1 cellular context compared by ENCODE assay signal in genomic region chr6:36765943-36766648, GRCh38.
TF ChIP-seq lines count a peak whose summit lies in the region.

No MANE protein-coding gene starts in this region.

TF ChIP-seq in K562, 482 proteins besides CTCF, POLR2A, EP300 and RAD21 (continued from another document and continues in another):
- TF ChIP-seq TAF1 (IDR thresholded peaks at IDR 0.05; ENCODE audit: control insufficient read depth, extremely low read depth, insufficient read depth, low read length, severe bottlenecking) (no peak), MTA2 (IDR thresholded peaks at IDR 0.05; ENCODE audit: low read depth) (no peak), TEAD4 (IDR thresholded peaks at IDR 0.05; ENCODE audit: low read length) (0 out of 2 replicates have a peak, but pooled peaks have one; percentile 16), TEAD4 (CRISPR knock-in tag; IDR thresholded peaks at IDR 0.05; ENCODE audit: borderline replicate concordance) (no peak), MAFF (IDR thresholded peaks at IDR 0.05; ENCODE audit: low read length) (no peak), HEY1 (CRISPR knock-in tag; IDR thresholded peaks at IDR 0.05; ENCODE audit: borderline replicate concordance) (no peak), EHMT2 (IDR thresholded peaks at IDR 0.05) (no peak), SMAD1 (IDR thresholded peaks at IDR 0.05; ENCODE audit: low read depth, low read length, partially characterized antibody) (no peak), PRMT5 (CRISPR knock-in tag; IDR thresholded peaks at IDR 0.05) (no peak), ELF2 (CRISPR knock-in tag; IDR thresholded peaks at IDR 0.05) (no peak), L3MBTL2 (IDR thresholded peaks at IDR 0.05) (peak; percentile 35), HMG20B (CRISPR knock-in tag; IDR thresholded peaks at IDR 0.05) (no peak), ZBTB7A (IDR thresholded peaks at IDR 0.05; ENCODE audit: borderline replicate concordance, control insufficient read depth, low read depth, low read length) (no peak), ZNF445 (CRISPR knock-in tag; IDR thresholded peaks at IDR 0.05; ENCODE audit: low read depth) (no peak), ZNF143 (CRISPR knock-in tag; IDR thresholded peaks at IDR 0.05) (no peak), ERF (CRISPR knock-in tag; IDR thresholded peaks at IDR 0.05) (no peak), ZC3H11A (IDR thresholded peaks at IDR 0.05; ENCODE audit: low read depth, low read length) (no peak), PYGO2 (tag; IDR thresholded peaks at IDR 0.05) (no peak), ZC3H4 (CRISPR knock-in tag; IDR thresholded peaks at IDR 0.05; ENCODE audit: borderline replicate concordance) (no peak), ZNF274 (IDR thresholded peaks at IDR 0.05; ENCODE audit: borderline replicate concordance, low read depth, low read length) (no peak), SAFB (IDR thresholded peaks at IDR 0.05; ENCODE audit: borderline replicate concordance, low read depth, low read length) (no peak), IRF9 (tag; IDR thresholded peaks at IDR 0.05) (no peak), ZNF398 (CRISPR knock-in tag; IDR thresholded peaks at IDR 0.05) (no peak), TFAP4 (CRISPR knock-in tag; IDR thresholded peaks at IDR 0.05; ENCODE audit: borderline replicate concordance) (peak; percentile 57; the same call in 1 of the 2 replicates), CBX3 (IDR thresholded peaks at IDR 0.05; ENCODE audit: borderline replicate concordance in 1 of 2, low read length in 2 of 2) (0 out of 3 replicates have a peak, but pooled peaks of 1 of the 2 experiments have one; percentile 53), USF1 (CRISPR knock-in tag; IDR thresholded peaks at IDR 0.05) (no peak), KLF13 (tag; IDR thresholded peaks at IDR 0.05; ENCODE audit: borderline replicate concordance, low read depth) (no peak), SMARCC2 (IDR thresholded peaks at IDR 0.05; ENCODE audit: low read depth) (no peak), ZNF740 (CRISPR knock-in tag; IDR thresholded peaks at IDR 0.05) (peak; percentile 55; the same call in 1 of the 2 replicates), ZNF740 (tag; IDR thresholded peaks at IDR 0.05) (no peak)
- TF ChIP-seq, protein P1, sequence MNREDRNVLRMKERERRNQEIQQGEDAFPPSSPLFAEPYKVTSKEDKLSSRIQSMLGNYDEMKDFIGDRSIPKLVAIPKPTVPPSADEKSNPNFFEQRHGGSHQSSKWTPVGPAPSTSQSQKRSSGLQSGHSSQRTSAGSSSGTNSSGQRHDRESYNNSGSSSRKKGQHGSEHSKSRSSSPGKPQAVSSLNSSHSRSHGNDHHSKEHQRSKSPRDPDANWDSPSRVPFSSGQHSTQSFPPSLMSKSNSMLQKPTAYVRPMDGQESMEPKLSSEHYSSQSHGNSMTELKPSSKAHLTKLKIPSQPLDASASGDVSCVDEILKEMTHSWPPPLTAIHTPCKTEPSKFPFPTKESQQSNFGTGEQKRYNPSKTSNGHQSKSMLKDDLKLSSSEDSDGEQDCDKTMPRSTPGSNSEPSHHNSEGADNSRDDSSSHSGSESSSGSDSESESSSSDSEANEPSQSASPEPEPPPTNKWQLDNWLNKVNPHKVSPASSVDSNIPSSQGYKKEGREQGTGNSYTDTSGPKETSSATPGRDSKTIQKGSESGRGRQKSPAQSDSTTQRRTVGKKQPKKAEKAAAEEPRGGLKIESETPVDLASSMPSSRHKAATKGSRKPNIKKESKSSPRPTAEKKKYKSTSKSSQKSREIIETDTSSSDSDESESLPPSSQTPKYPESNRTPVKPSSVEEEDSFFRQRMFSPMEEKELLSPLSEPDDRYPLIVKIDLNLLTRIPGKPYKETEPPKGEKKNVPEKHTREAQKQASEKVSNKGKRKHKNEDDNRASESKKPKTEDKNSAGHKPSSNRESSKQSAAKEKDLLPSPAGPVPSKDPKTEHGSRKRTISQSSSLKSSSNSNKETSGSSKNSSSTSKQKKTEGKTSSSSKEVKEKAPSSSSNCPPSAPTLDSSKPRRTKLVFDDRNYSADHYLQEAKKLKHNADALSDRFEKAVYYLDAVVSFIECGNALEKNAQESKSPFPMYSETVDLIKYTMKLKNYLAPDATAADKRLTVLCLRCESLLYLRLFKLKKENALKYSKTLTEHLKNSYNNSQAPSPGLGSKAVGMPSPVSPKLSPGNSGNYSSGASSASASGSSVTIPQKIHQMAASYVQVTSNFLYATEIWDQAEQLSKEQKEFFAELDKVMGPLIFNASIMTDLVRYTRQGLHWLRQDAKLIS (CRISPR knock-in tag; IDR thresholded peaks at IDR 0.05): no peak
- TF ChIP-seq, protein P2, sequence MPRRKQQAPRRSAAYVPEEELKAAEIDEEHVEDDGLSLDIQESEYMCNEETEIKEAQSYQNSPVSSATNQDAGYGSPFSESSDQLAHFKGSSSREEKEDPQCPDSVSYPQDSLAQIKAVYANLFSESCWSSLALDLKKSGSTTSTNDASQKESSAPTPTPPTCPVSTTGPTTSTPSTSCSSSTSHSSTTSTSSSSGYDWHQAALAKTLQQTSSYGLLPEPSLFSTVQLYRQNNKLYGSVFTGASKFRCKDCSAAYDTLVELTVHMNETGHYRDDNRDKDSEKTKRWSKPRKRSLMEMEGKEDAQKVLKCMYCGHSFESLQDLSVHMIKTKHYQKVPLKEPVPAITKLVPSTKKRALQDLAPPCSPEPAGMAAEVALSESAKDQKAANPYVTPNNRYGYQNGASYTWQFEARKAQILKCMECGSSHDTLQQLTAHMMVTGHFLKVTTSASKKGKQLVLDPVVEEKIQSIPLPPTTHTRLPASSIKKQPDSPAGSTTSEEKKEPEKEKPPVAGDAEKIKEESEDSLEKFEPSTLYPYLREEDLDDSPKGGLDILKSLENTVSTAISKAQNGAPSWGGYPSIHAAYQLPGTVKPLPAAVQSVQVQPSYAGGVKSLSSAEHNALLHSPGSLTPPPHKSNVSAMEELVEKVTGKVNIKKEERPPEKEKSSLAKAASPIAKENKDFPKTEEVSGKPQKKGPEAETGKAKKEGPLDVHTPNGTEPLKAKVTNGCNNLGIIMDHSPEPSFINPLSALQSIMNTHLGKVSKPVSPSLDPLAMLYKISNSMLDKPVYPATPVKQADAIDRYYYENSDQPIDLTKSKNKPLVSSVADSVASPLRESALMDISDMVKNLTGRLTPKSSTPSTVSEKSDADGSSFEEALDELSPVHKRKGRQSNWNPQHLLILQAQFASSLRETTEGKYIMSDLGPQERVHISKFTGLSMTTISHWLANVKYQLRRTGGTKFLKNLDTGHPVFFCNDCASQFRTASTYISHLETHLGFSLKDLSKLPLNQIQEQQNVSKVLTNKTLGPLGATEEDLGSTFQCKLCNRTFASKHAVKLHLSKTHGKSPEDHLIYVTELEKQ (CRISPR knock-in tag; IDR thresholded peaks at IDR 0.05): no peak
- TF ChIP-seq, protein P3, sequence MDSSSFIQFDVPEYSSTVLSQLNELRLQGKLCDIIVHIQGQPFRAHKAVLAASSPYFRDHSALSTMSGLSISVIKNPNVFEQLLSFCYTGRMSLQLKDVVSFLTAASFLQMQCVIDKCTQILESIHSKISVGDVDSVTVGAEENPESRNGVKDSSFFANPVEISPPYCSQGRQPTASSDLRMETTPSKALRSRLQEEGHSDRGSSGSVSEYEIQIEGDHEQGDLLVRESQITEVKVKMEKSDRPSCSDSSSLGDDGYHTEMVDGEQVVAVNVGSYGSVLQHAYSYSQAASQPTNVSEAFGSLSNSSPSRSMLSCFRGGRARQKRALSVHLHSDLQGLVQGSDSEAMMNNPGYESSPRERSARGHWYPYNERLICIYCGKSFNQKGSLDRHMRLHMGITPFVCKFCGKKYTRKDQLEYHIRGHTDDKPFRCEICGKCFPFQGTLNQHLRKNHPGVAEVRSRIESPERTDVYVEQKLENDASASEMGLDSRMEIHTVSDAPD (CRISPR knock-in tag; IDR thresholded peaks at IDR 0.05): no peak
- TF ChIP-seq, protein P4, sequence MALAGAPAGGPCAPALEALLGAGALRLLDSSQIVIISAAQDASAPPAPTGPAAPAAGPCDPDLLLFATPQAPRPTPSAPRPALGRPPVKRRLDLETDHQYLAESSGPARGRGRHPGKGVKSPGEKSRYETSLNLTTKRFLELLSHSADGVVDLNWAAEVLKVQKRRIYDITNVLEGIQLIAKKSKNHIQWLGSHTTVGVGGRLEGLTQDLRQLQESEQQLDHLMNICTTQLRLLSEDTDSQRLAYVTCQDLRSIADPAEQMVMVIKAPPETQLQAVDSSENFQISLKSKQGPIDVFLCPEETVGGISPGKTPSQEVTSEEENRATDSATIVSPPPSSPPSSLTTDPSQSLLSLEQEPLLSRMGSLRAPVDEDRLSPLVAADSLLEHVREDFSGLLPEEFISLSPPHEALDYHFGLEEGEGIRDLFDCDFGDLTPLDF (CRISPR knock-in tag; IDR thresholded peaks at IDR 0.05): no peak
- TF ChIP-seq, protein P5, sequence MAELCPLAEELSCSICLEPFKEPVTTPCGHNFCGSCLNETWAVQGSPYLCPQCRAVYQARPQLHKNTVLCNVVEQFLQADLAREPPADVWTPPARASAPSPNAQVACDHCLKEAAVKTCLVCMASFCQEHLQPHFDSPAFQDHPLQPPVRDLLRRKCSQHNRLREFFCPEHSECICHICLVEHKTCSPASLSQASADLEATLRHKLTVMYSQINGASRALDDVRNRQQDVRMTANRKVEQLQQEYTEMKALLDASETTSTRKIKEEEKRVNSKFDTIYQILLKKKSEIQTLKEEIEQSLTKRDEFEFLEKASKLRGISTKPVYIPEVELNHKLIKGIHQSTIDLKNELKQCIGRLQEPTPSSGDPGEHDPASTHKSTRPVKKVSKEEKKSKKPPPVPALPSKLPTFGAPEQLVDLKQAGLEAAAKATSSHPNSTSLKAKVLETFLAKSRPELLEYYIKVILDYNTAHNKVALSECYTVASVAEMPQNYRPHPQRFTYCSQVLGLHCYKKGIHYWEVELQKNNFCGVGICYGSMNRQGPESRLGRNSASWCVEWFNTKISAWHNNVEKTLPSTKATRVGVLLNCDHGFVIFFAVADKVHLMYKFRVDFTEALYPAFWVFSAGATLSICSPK (IDR thresholded peaks at IDR 0.05; ENCODE audit: borderline replicate concordance): no peak
- TF ChIP-seq, protein P6, sequence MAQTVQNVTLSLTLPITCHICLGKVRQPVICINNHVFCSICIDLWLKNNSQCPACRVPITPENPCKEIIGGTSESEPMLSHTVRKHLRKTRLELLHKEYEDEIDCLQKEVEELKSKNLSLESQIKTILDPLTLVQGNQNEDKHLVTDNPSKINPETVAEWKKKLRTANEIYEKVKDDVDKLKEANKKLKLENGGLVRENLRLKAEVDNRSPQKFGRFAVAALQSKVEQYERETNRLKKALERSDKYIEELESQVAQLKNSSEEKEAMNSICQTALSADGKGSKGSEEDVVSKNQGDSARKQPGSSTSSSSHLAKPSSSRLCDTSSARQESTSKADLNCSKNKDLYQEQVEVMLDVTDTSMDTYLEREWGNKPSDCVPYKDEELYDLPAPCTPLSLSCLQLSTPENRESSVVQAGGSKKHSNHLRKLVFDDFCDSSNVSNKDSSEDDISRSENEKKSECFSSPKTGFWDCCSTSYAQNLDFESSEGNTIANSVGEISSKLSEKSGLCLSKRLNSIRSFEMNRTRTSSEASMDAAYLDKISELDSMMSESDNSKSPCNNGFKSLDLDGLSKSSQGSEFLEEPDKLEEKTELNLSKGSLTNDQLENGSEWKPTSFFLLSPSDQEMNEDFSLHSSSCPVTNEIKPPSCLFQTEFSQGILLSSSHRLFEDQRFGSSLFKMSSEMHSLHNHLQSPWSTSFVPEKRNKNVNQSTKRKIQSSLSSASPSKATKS (CRISPR knock-in tag; IDR thresholded peaks at IDR 0.05): no peak
- TF ChIP-seq, protein P7, sequence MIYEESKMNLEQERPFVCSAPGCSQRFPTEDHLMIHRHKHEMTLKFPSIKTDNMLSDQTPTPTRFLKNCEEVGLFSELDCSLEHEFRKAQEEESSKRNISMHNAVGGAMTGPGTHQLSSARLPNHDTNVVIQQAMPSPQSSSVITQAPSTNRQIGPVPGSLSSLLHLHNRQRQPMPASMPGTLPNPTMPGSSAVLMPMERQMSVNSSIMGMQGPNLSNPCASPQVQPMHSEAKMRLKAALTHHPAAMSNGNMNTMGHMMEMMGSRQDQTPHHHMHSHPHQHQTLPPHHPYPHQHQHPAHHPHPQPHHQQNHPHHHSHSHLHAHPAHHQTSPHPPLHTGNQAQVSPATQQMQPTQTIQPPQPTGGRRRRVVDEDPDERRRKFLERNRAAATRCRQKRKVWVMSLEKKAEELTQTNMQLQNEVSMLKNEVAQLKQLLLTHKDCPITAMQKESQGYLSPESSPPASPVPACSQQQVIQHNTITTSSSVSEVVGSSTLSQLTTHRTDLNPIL (CRISPR knock-in tag; IDR thresholded peaks at IDR 0.05): no peak
